18 cellular contexts compared by ENCODE assay signal in genomic region chr1:221780175-221780574, GRCh38. TPM values are rescaled to one million over a fixed set of nuclear protein-coding genes. Genes with fewer than 3 reads are reported as not detected.
DNase-seq lines count a peak whose midpoint lies in the region; TF ChIP-seq lines count a peak whose summit lies in the region.
"Had no signal": no experiment of that assay in that cellular context is flagged by ENCODE, and none has a peak within 500 bp of the region (broad histone marks: within the 10 kb centered on the region; RNA-seq: fewer than 3 reads in every experiment).

No MANE protein-coding gene starts in this region.

- H3K4me3 ChIP-seq in breast epithelium (no peak overlapping the region), esophagus muscularis mucosa (no peak overlapping the region)
- H3K4me3 ChIP-seq: BLaER1 treated with 17β-estradiol and CSF1 and Interleukin-3, amounts not matched to agents 10 nM and 100 nM; HAP-1 had no signal

- DNase-seq in MCF 10A (ENCODE audit: unreplicated experiment) (no peak), breast epithelium (ENCODE audit: low spot score in 2 of 2) (no peak), endothelial cell (ENCODE audit: low spot score) (no peak), caudate nucleus (lab: John Stamatoyannopoulos, UW) (no peak), esophagus muscularis mucosa (ENCODE audit: extremely low spot score) (no peak), NCI-H2196 (lab: John Stamatoyannopoulos, UW; ENCODE audit: unreplicated experiment) (no peak)
- DNase-seq in activated T-helper 1 cell treated with anti-CD3 and anti-CD28 coated beads, Interleukin-12 subunit alpha, Interleukin-12 subunit beta, Interleukin-2, Interleukin-4 antibody, amounts not matched to agents 30 ng/mL and 10 ng/mL and 1 ng/mL, durations not matched to agents 14 hours and 24 hours and 36 hours (ENCODE audit: low spot score), result no peak
- DNase-seq in T-helper 2 cell treated with Interferon-gamma antibody and Interleukin-4, amounts not matched to agents 5 μg/mL and 100 μg/mL, for 36 hours (ENCODE audit: low spot score), result no peak
- DNase-seq: COR-L47, NCI-H1417, NCI-H1930, NCI-H446 treated with DMSO at 0.1 percent for 48 hours, NCI-H748 treated with DMSO at 0.1 percent for 48 hours, RPMI8226, SIG-M5 had no signal

- H3K27ac Mint-ChIP-seq in MCF 10A (ENCODE audit: low read depth, unreplicated experiment), result peak overlapping the region; percentile 21
- peak overlapping the region; percentile 51 for H3K27ac Mint-ChIP-seq in activated T-helper 1 cell treated with anti-CD3 and anti-CD28 coated beads, Interleukin-12 subunit alpha, Interleukin-12 subunit beta, Interleukin-2, Interleukin-4 antibody, amounts not matched to agents 30 ng/mL and 10 ng/mL and 1 ng/mL, durations not matched to agents 14 hours and 24 hours and 36 hours
- H3K27ac Mint-ChIP-seq in endothelial cell (ENCODE audit: unreplicated experiment), result peak overlapping the region; percentile 48
- no peak overlapping the region for H3K27ac Mint-ChIP-seq in T-helper 2 cell treated with Interferon-gamma antibody and Interleukin-4, amounts not matched to agents 5 μg/mL and 100 μg/mL, for 36 hours

- WGBS in esophagus muscularis mucosa, result 83% methylated on average over 5 of the region's 7 CpGs

- H3K4me1 Mint-ChIP-seq in MCF 10A (ENCODE audit: insufficient read depth, unreplicated experiment), result no peaks in the 10 kb centered on the region
- H3K4me1 Mint-ChIP-seq in activated T-helper 1 cell treated with anti-CD3 and anti-CD28 coated beads, Interleukin-12 subunit alpha, Interleukin-12 subunit beta, Interleukin-2, Interleukin-4 antibody, amounts not matched to agents 30 ng/mL and 10 ng/mL and 1 ng/mL, durations not matched to agents 14 hours and 24 hours and 36 hours (ENCODE audit: low read depth), result peaks cover 100% of the 10 kb centered on the region
- H3K4me1 Mint-ChIP-seq in endothelial cell (ENCODE audit: unreplicated experiment), result peaks cover 22% of the 10 kb centered on the region
- H3K4me1 Mint-ChIP-seq in T-helper 2 cell treated with Interferon-gamma antibody and Interleukin-4, amounts not matched to agents 5 μg/mL and 100 μg/mL, for 36 hours (ENCODE audit: low read depth), result peaks cover 93% of the 10 kb centered on the region

- POLR2A ChIA-PET in MCF 10A (lab: Yijun Ruan, JAX), result interaction anchor here (0.7 to 1.7 kb wide), 3 partner anchors 14 to 37 kb away, joined by 3 to 7 read pairs (median 4); no protein-coding TSS in a partner anchor

- H3K9me3 ChIP-seq in breast epithelium, result no peaks in the 10 kb centered on the region
- H3K9me3 ChIP-seq in esophagus muscularis mucosa, result no peaks in the 10 kb centered on the region
- H3K9me3 ChIP-seq: BLaER1 treated with 17β-estradiol and CSF1 and Interleukin-3, amounts not matched to agents 10 nM and 100 nM; HAP-1 had no signal

- BruUV-seq in MCF 10A (replicated peaks; lab: Mats Ljungman, UMichigan), result no TSS peak

- H3K4me1 ChIP-seq in breast epithelium (no peaks in the 10 kb centered on the region), esophagus muscularis mucosa (no peaks in the 10 kb centered on the region)
- H3K4me1 ChIP-seq: HAP-1 had no signal

- no peaks in the 10 kb centered on the region for H3K27me3 Mint-ChIP-seq in MCF 10A (ENCODE audit: insufficient read depth, unreplicated experiment)
- no peaks in the 10 kb centered on the region for H3K27me3 Mint-ChIP-seq in activated T-helper 1 cell treated with anti-CD3 and anti-CD28 coated beads, Interleukin-12 subunit alpha, Interleukin-12 subunit beta, Interleukin-2, Interleukin-4 antibody, amounts not matched to agents 30 ng/mL and 10 ng/mL and 1 ng/mL, durations not matched to agents 14 hours and 24 hours and 36 hours (ENCODE audit: insufficient read depth)
- peaks cover 2% of the 10 kb centered on the region for H3K27me3 Mint-ChIP-seq in endothelial cell (ENCODE audit: unreplicated experiment)
- no peaks in the 10 kb centered on the region for H3K27me3 Mint-ChIP-seq in T-helper 2 cell treated with Interferon-gamma antibody and Interleukin-4, amounts not matched to agents 5 μg/mL and 100 μg/mL, for 36 hours (ENCODE audit: low read depth)

- intact Hi-C loops in MCF 10A (cut with micrococcal nuclease), result no loop called here
- intact Hi-C loops in breast epithelium (cut with DNase I; ENCODE audit: low total_unique reads), result no loop called here
- intact Hi-C loops in activated T-helper 1 cell treated with anti-CD3 and anti-CD28 coated beads, Interleukin-12 subunit alpha, Interleukin-12 subunit beta, Interleukin-2, Interleukin-4 antibody, amounts not matched to agents 30 ng/mL and 10 ng/mL and 1 ng/mL, durations not matched to agents 14 hours and 24 hours and 36 hours (cut with micrococcal nuclease), result no loop called here
- intact Hi-C loops in esophagus muscularis mucosa (cut with DNase I), result no loop called here

- H3K4me3 Mint-ChIP-seq in MCF 10A (ENCODE audit: unreplicated experiment) (no peak overlapping the region), endothelial cell (ENCODE audit: unreplicated experiment) (no peak overlapping the region)
- H3K4me3 Mint-ChIP-seq in activated T-helper 1 cell treated with anti-CD3 and anti-CD28 coated beads, Interleukin-12 subunit alpha, Interleukin-12 subunit beta, Interleukin-2, Interleukin-4 antibody, amounts not matched to agents 30 ng/mL and 10 ng/mL and 1 ng/mL, durations not matched to agents 14 hours and 24 hours and 36 hours, result no peak overlapping the region
- no peak overlapping the region for H3K4me3 Mint-ChIP-seq in T-helper 2 cell treated with Interferon-gamma antibody and Interleukin-4, amounts not matched to agents 5 μg/mL and 100 μg/mL, for 36 hours

- CTCF ChIA-PET in MCF 10A (lab: Yijun Ruan, JAX), result interaction anchor here (0.6 to 1.6 kb wide), 4 partner anchors 68 to 302 kb away, joined by 3 to 5 read pairs (median 3); no protein-coding TSS in a partner anchor

- no peak overlapping the region for H3K27ac ChIP-seq in breast epithelium
- no peak overlapping the region for H3K27ac ChIP-seq in caudate nucleus (ENCODE audit: low read depth, low read length)
- H3K27ac ChIP-seq in esophagus muscularis mucosa (replicated peaks in 1 of 4), result no peak overlapping the region
- H3K27ac ChIP-seq: HL-60 had no signal

- no peak for TF ChIP-seq CTCF in MCF 10A (IDR thresholded peaks at IDR 0.05; ENCODE audit: unreplicated experiment)
- TF ChIP-seq CTCF in breast epithelium (IDR thresholded peaks at IDR 0.05), result no peak
- no peak for TF ChIP-seq CTCF in endothelial cell (IDR thresholded peaks at IDR 0.05; ENCODE audit: unreplicated experiment)
- TF ChIP-seq CTCF in esophagus muscularis mucosa (IDR thresholded peaks at IDR 0.05), result no peak

- TF ChIP-seq EP300 in esophagus muscularis mucosa (IDR thresholded peaks at IDR 0.05), result no peak

- H3K36me3 ChIP-seq in breast epithelium (no peaks in the 10 kb centered on the region), esophagus muscularis mucosa (no peaks in the 10 kb centered on the region)
- H3K36me3 ChIP-seq: BLaER1 treated with 17β-estradiol and CSF1 and Interleukin-3, amounts not matched to agents 10 nM and 100 nM; HAP-1 had no signal

- no peaks in the 10 kb centered on the region for H3K9me3 Mint-ChIP-seq in MCF 10A (ENCODE audit: unreplicated experiment)
- no peaks in the 10 kb centered on the region for H3K9me3 Mint-ChIP-seq in activated T-helper 1 cell treated with anti-CD3 and anti-CD28 coated beads, Interleukin-12 subunit alpha, Interleukin-12 subunit beta, Interleukin-2, Interleukin-4 antibody, amounts not matched to agents 30 ng/mL and 10 ng/mL and 1 ng/mL, durations not matched to agents 14 hours and 24 hours and 36 hours
- H3K9me3 Mint-ChIP-seq in endothelial cell (ENCODE audit: unreplicated experiment), result no peaks in the 10 kb centered on the region
- no peaks in the 10 kb centered on the region for H3K9me3 Mint-ChIP-seq in T-helper 2 cell treated with Interferon-gamma antibody and Interleukin-4, amounts not matched to agents 5 μg/mL and 100 μg/mL, for 36 hours

- no peaks in the 10 kb centered on the region for H3K36me3 Mint-ChIP-seq in MCF 10A (ENCODE audit: insufficient read depth, unreplicated experiment)
- H3K36me3 Mint-ChIP-seq in activated T-helper 1 cell treated with anti-CD3 and anti-CD28 coated beads, Interleukin-12 subunit alpha, Interleukin-12 subunit beta, Interleukin-2, Interleukin-4 antibody, amounts not matched to agents 30 ng/mL and 10 ng/mL and 1 ng/mL, durations not matched to agents 14 hours and 24 hours and 36 hours (ENCODE audit: low read depth), result peaks cover 4% of the 10 kb centered on the region
- no peaks in the 10 kb centered on the region for H3K36me3 Mint-ChIP-seq in endothelial cell (ENCODE audit: low read depth, unreplicated experiment)
- H3K36me3 Mint-ChIP-seq in T-helper 2 cell treated with Interferon-gamma antibody and Interleukin-4, amounts not matched to agents 5 μg/mL and 100 μg/mL, for 36 hours (ENCODE audit: low read depth), result no peaks in the 10 kb centered on the region

- TF ChIP-seq POLR2A in breast epithelium (IDR thresholded peaks at IDR 0.05) (no peak), esophagus muscularis mucosa (IDR thresholded peaks at IDR 0.05; ENCODE audit: low read depth) (no peak)

- no peaks in the 10 kb centered on the region for H3K27me3 ChIP-seq in breast epithelium
- no peaks in the 10 kb centered on the region for H3K27me3 ChIP-seq in esophagus muscularis mucosa
- H3K27me3 ChIP-seq: BLaER1 treated with 17β-estradiol and CSF1 and Interleukin-3, amounts not matched to agents 10 nM and 100 nM had no signal

RNA-seq across cellular contexts. Expression of gene DUSP10, which starts 38.3 kb away (rescaled TPM):
- total RNA-seq in MCF 10A (2022), result 15.9 and 22.0 TPM in 2 replicates
- total RNA-seq in breast epithelium, result 10 to 100 TPM; 15.5 to 33.2 (median 28.2) TPM
- total RNA-seq in activated T-helper 1 cell treated with anti-CD3 and anti-CD28 coated beads, Interleukin-12 subunit alpha, Interleukin-12 subunit beta, Interleukin-2, Interleukin-4 antibody, amounts not matched to agents 30 ng/mL and 10 ng/mL and 1 ng/mL, durations not matched to agents 14 hours and 24 hours and 36 hours, result 19.2 and 19.4 TPM in 2 replicates
- total RNA-seq in endothelial cell (ENCODE audit: unreplicated experiment), result 5.0 TPM
- total RNA-seq in esophagus muscularis mucosa, result 10 to 100 TPM in 2 of 4 donors, 1 to 10 TPM in 2; 5.5 to 13.1 (median 8.6) TPM
